In the genomic region with DNA sequence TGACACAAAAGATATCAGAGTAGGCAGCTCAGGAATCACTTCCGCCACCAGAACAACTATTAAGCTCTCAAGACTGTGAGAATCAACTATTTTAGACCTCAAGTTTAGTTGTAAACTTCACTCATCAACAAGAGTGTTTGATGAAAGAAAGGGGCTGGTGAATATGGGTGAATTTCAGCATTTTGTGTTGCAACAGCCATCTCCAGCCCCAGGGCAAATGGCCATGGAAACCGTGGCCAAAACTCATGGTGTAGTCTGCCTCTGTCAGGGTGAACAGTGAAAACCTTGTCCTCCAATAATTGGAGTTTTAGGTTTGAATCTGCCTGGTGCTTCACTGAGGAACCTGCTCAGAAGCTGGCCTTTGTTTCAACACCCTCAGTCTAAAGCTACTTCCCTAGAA, we compare ENCODE assay signal across 22 cellular contexts.
"Had no signal": no experiment of that assay in that cellular context is flagged by ENCODE, and none has a peak within 500 bp of the region (broad histone marks: within the 10 kb centered on the region; RNA-seq: fewer than 3 reads in every experiment).

No MANE protein-coding gene starts in this region.

- H3K4me3 ChIP-seq: colonic mucosa, dorsolateral prefrontal cortex, esophagus squamous epithelium, left ventricle myocardium inferior, smooth muscle cell, stomach, suprapubic skin, tibial nerve had no signal

- DNase-seq: activated CD4-positive, alpha-beta memory T cell treated with anti-CD3 and anti-CD28 coated beads for 36 hours; activated CD4-positive, alpha-beta T cell treated with anti-CD3 and anti-CD28 coated beads for 48 hours; activated CD4-positive, CD25-positive, alpha-beta regulatory T cell; activated naive CD4-positive, alpha-beta T cell treated with Interleukin-2 at 50 U/mL for 16 hours; activated naive CD8-positive, alpha-beta T cell treated with anti-CD3 and anti-CD28 coated beads, Interleukin-2, amount 10 ng/mL, durations not matched to agents 7 days and 5 days; activated T-cell treated with anti-CD3 and anti-CD28 coated beads, Interleukin-2, amount 50 U/mL, for 48 hours; amniotic stem cell; colonic mucosa; dorsolateral prefrontal cortex; effector memory CD8-positive, alpha-beta T cell; esophagus squamous epithelium; kidney glomerular epithelial cell; left ventricle myocardium inferior; occipital lobe; stimulated activated CD4-positive, alpha-beta T cell treated with anti-CD3 and anti-CD28 coated beads, Interleukin-15, amount 100 ng/mL, for 24 hours; stomach; T-helper 17 cell had no signal

- H3K36me3 ChIP-seq: colonic mucosa, esophagus squamous epithelium, left ventricle myocardium inferior, stomach, suprapubic skin, tibial nerve had no signal

- H3K27me3 ChIP-seq: colonic mucosa, dorsolateral prefrontal cortex, esophagus squamous epithelium, stomach, suprapubic skin, tibial nerve had no signal

- H3K27ac Mint-ChIP-seq: activated CD4-positive, alpha-beta memory T cell treated with anti-CD3 and anti-CD28 coated beads for 36 hours; activated naive CD8-positive, alpha-beta T cell treated with anti-CD3 and anti-CD28 coated beads, Interleukin-2, amount 10 ng/mL, durations not matched to agents 7 days and 5 days; effector memory CD8-positive, alpha-beta T cell; stimulated activated memory B cell treated with anti-CD40 and anti-IgM and Interleukin-4, amounts not matched to agents 10 μg/mL and 1 μg/mL and 100 μg/mL, for 72 hours; T-helper 17 cell had no signal

- H3K4me1 Mint-ChIP-seq: activated naive CD8-positive, alpha-beta T cell treated with anti-CD3 and anti-CD28 coated beads, Interleukin-2, amount 10 ng/mL, durations not matched to agents 7 days and 5 days; stimulated activated memory B cell treated with anti-CD40 and anti-IgM and Interleukin-4, amounts not matched to agents 10 μg/mL and 1 μg/mL and 100 μg/mL, for 72 hours; T-helper 17 cell had no signal

- ATAC-seq: effector memory CD8-positive, alpha-beta T cell; sciatic nerve; stimulated activated memory B cell treated with anti-CD40 and anti-IgM and Interleukin-4, amounts not matched to agents 10 μg/mL and 1 μg/mL and 100 μg/mL, for 72 hours; T-helper 17 cell had no signal

- H3K4me3 Mint-ChIP-seq: activated CD4-positive, alpha-beta memory T cell treated with anti-CD3 and anti-CD28 coated beads for 36 hours; activated naive CD8-positive, alpha-beta T cell treated with anti-CD3 and anti-CD28 coated beads, Interleukin-2, amount 10 ng/mL, durations not matched to agents 7 days and 5 days; effector memory CD8-positive, alpha-beta T cell; stimulated activated memory B cell treated with anti-CD40 and anti-IgM and Interleukin-4, amounts not matched to agents 10 μg/mL and 1 μg/mL and 100 μg/mL, for 72 hours; T-helper 17 cell had no signal

- H3K9me3 ChIP-seq: colonic mucosa had no signal

- H3K4me1 ChIP-seq: colonic mucosa, esophagus squamous epithelium, left ventricle myocardium inferior, stomach, suprapubic skin, tibial nerve had no signal

- H3K36me3 Mint-ChIP-seq: activated CD4-positive, alpha-beta memory T cell treated with anti-CD3 and anti-CD28 coated beads for 36 hours; activated naive CD8-positive, alpha-beta T cell treated with anti-CD3 and anti-CD28 coated beads, Interleukin-2, amount 10 ng/mL, durations not matched to agents 7 days and 5 days had no signal

- H3K27me3 Mint-ChIP-seq: activated naive CD8-positive, alpha-beta T cell treated with anti-CD3 and anti-CD28 coated beads, Interleukin-2, amount 10 ng/mL, durations not matched to agents 7 days and 5 days had no signal

- H3K27ac ChIP-seq: colonic mucosa, dorsolateral prefrontal cortex, esophagus squamous epithelium, left ventricle myocardium inferior, stomach, suprapubic skin, tibial nerve had no signal
